ENCODE assay signal across 1 cellular context in the genomic region with DNA sequence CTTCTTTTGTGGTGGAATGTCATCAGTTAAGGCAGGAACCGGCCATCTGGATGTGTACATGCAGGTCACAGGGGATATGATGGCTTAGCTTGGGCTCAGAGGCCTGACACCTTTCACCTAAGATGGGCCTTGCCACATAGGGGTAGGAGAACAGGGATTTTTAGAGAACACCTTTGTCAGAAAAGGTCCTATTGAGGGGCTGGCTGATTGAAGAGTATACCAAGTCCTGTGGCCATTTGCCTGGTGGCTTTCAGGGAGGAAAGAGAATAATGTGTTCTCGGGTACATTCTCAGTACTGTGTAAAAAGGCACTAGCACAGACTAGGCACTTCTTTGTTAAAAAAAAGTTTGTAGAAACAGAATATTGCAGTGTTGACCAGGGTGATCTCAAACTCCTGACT.
TF ChIP-seq lines count a peak whose summit lies in the region.

No MANE protein-coding gene starts in this region.

TF ChIP-seq in SK-N-SH treated with all-trans-retinoic acid at 6 μM for 48 hours, 23 proteins besides CTCF, POLR2A, EP300 and RAD21 (continued from another document):
- TF ChIP-seq, protein P1, sequence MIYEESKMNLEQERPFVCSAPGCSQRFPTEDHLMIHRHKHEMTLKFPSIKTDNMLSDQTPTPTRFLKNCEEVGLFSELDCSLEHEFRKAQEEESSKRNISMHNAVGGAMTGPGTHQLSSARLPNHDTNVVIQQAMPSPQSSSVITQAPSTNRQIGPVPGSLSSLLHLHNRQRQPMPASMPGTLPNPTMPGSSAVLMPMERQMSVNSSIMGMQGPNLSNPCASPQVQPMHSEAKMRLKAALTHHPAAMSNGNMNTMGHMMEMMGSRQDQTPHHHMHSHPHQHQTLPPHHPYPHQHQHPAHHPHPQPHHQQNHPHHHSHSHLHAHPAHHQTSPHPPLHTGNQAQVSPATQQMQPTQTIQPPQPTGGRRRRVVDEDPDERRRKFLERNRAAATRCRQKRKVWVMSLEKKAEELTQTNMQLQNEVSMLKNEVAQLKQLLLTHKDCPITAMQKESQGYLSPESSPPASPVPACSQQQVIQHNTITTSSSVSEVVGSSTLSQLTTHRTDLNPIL (CRISPR knock-in tag; IDR thresholded peaks at IDR 0.05; ENCODE audit: low read depth), result no peak
- TF ChIP-seq TOX (CRISPR knock-in tag; IDR thresholded peaks at IDR 0.05; ENCODE audit: borderline replicate concordance), result no peak
- no peak for TF ChIP-seq ZNF565 (CRISPR knock-in tag; conservative IDR thresholded peaks at IDR 0.05; ENCODE audit: low read depth)
- TF ChIP-seq, protein P2, sequence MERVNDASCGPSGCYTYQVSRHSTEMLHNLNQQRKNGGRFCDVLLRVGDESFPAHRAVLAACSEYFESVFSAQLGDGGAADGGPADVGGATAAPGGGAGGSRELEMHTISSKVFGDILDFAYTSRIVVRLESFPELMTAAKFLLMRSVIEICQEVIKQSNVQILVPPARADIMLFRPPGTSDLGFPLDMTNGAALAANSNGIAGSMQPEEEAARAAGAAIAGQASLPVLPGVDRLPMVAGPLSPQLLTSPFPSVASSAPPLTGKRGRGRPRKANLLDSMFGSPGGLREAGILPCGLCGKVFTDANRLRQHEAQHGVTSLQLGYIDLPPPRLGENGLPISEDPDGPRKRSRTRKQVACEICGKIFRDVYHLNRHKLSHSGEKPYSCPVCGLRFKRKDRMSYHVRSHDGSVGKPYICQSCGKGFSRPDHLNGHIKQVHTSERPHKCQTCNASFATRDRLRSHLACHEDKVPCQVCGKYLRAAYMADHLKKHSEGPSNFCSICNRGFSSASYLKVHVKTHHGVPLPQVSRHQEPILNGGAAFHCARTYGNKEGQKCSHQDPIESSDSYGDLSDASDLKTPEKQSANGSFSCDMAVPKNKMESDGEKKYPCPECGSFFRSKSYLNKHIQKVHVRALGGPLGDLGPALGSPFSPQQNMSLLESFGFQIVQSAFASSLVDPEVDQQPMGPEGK (CRISPR knock-in tag; IDR thresholded peaks at IDR 0.05; ENCODE audit: borderline replicate concordance), result no peak
- TF ChIP-seq, protein P3, sequence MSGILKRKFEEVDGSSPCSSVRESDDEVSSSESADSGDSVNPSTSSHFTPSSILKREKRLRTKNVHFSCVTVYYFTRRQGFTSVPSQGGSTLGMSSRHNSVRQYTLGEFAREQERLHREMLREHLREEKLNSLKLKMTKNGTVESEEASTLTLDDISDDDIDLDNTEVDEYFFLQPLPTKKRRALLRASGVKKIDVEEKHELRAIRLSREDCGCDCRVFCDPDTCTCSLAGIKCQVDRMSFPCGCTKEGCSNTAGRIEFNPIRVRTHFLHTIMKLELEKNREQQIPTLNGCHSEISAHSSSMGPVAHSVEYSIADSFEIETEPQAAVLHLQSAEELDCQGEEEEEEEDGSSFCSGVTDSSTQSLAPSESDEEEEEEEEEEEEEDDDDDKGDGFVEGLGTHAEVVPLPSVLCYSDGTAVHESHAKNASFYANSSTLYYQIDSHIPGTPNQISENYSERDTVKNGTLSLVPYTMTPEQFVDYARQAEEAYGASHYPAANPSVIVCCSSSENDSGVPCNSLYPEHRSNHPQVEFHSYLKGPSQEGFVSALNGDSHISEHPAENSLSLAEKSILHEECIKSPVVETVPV (CRISPR knock-in tag; IDR thresholded peaks at IDR 0.05), result no peak
- no peak for TF ChIP-seq CSDC2 (CRISPR knock-in tag; IDR thresholded peaks at IDR 0.05)
- TF ChIP-seq, protein P4, sequence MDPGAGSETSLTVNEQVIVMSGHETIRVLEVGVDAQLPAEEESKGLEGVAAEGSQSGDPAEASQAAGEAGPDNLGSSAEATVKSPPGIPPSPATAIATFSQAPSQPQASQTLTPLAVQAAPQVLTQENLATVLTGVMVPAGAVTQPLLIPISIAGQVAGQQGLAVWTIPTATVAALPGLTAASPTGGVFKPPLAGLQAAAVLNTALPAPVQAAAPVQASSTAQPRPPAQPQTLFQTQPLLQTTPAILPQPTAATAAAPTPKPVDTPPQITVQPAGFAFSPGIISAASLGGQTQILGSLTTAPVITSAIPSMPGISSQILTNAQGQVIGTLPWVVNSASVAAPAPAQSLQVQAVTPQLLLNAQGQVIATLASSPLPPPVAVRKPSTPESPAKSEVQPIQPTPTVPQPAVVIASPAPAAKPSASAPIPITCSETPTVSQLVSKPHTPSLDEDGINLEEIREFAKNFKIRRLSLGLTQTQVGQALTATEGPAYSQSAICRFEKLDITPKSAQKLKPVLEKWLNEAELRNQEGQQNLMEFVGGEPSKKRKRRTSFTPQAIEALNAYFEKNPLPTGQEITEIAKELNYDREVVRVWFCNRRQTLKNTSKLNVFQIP (CRISPR knock-in tag; IDR thresholded peaks at IDR 0.05; ENCODE audit: borderline replicate concordance, low read depth), result no peak
- no peak for TF ChIP-seq ARNTL (CRISPR knock-in tag; IDR thresholded peaks at IDR 0.05; ENCODE audit: borderline replicate concordance, low read depth)
- no peak for TF ChIP-seq ZFP3 (CRISPR knock-in tag; IDR thresholded peaks at IDR 0.05)
- TF ChIP-seq OSR1 (CRISPR knock-in tag; IDR thresholded peaks at IDR 0.05), result no peak
- no peak for TF ChIP-seq SNAI2 (CRISPR knock-in tag; IDR thresholded peaks at IDR 0.05)
- no peak for TF ChIP-seq RARB (CRISPR knock-in tag; IDR thresholded peaks at IDR 0.05)
- no peak for TF ChIP-seq PPARA (CRISPR knock-in tag; IDR thresholded peaks at IDR 0.05; ENCODE audit: borderline replicate concordance)
- TF ChIP-seq ZNF70 (CRISPR knock-in tag; IDR thresholded peaks at IDR 0.05), result no peak
TF ChIP-seq in SK-N-SH treated with all-trans-retinoic acid at 6 μM for 48 hours: peak in this region for 0.
